ENCODE assay signal across 27 cellular contexts in genomic region chr1:158005249-158005648, GRCh38. TPM values are rescaled to one million over a fixed set of nuclear protein-coding genes. Genes with fewer than 3 reads are reported as not detected.
A peak's percentile ranks its signal among the peaks of the same experiment; 100 is the strongest.
DNase-seq lines count a peak whose midpoint lies in the region; ATAC-seq and TF ChIP-seq lines count a peak whose summit lies in the region.
"Had no signal": no experiment of that assay in that cellular context is flagged by ENCODE, and none has a peak within 500 bp of the region (broad histone marks: within the 10 kb centered on the region; RNA-seq: fewer than 3 reads in every experiment).

No MANE protein-coding gene starts in this region.

- no peak for TF ChIP-seq CTCF in RWPE2 (IDR thresholded peaks at IDR 0.05; ENCODE audit: poor library complexity, severe bottlenecking)
- TF ChIP-seq CTCF in esophagus squamous epithelium (IDR thresholded peaks at IDR 0.05), result no peak
- no peak for TF ChIP-seq CTCF in Caco-2 (IDR thresholded peaks at IDR 0.05; ENCODE audit: insufficient read depth in 1 of 2, low read depth in 1 of 2, low read length in 1 of 2, severe bottlenecking in 1 of 2, unreplicated experiment in 1 of 2)

- no peak overlapping the region for H3K4me3 ChIP-seq in GM23248
- no peak overlapping the region for H3K4me3 ChIP-seq in RWPE2 (ENCODE audit: severe bottlenecking)
- H3K4me3 ChIP-seq in esophagus squamous epithelium, result no peak overlapping the region
- no peak overlapping the region for H3K4me3 ChIP-seq in subcutaneous abdominal adipose tissue (ENCODE audit: low read depth in 1 of 5, low read length in 5 of 5)
- no peak overlapping the region for H3K4me3 ChIP-seq in Caco-2 (ENCODE audit: low read depth, low read length)
- H3K4me3 ChIP-seq: right lobe of liver had no signal

- H3K27ac ChIP-seq in GM23248, result peak overlapping the region; percentile 87; the same call in 1 of the 2 replicates
- H3K27ac ChIP-seq in RWPE2 (ENCODE audit: poor library complexity, severe bottlenecking), result peak overlapping the region; percentile 98
- peak overlapping the region in 3 of 4 donors; percentile 67 to 93 (median 86) for H3K27ac ChIP-seq in esophagus squamous epithelium
- H3K27ac ChIP-seq in subcutaneous abdominal adipose tissue (ENCODE audit: low read depth, low read length), result peak overlapping the region; percentile 0
- H3K27ac ChIP-seq: right lobe of liver had no signal

- no peaks in the 10 kb centered on the region for H3K36me3 ChIP-seq in GM23248 (ENCODE audit: low read depth)
- H3K36me3 ChIP-seq in RWPE2 (ENCODE audit: low read depth), result no peaks in the 10 kb centered on the region; the same call in 1 of the 2 replicates
- H3K36me3 ChIP-seq in esophagus squamous epithelium, result no peaks in the 10 kb centered on the region
- H3K36me3 ChIP-seq in subcutaneous abdominal adipose tissue (ENCODE audit: control insufficient read depth in 5 of 5, insufficient read depth in 5 of 5, low read length in 5 of 5), result peaks cover 0 to under 1% (median 0%) of the 10 kb centered on the region in 5 donors
- H3K36me3 ChIP-seq in Caco-2 (ENCODE audit: control insufficient read depth, insufficient read depth, low read length), result no peaks in the 10 kb centered on the region
- H3K36me3 ChIP-seq: BE2C, right lobe of liver had no signal

- TF ChIP-seq POLR2A in esophagus squamous epithelium (IDR thresholded peaks at IDR 0.05), result no peak

- POLR2A ChIA-PET in Caco-2 (lab: Charles Lee), result no interaction called here

- H3K9ac ChIP-seq in GM23248 (no peak overlapping the region), subcutaneous abdominal adipose tissue (ENCODE audit: low read length in 5 of 5) (no peak overlapping the region)
- H3K9ac ChIP-seq: SK-N-SH had no signal

- intact Hi-C loops in esophagus squamous epithelium (cut with DNase I), result no loop called here
- intact Hi-C loops in Caco-2 (cut with micrococcal nuclease; ENCODE audit: unreplicated experiment), result no loop called here

- 0 out of 2 replicates have a peak, but pooled peaks cover 3% of the 10 kb centered on the region for H4K20me1 ChIP-seq in GM23248 (ENCODE audit: insufficient read depth)

- no peak overlapping the region for H3K4me3 Mint-ChIP-seq in Caco-2 (ENCODE audit: unreplicated experiment)
- H3K4me3 Mint-ChIP-seq: activated naive CD8-positive, alpha-beta T cell treated with anti-CD3 and anti-CD28 coated beads for 36 hours; nephron progenitor cell; stimulated activated naive B cell treated with anti-CD40 and anti-IgM and Interleukin-4, amounts not matched to agents 10 μg/mL and 1 μg/mL and 100 μg/mL, for 72 hours; T-helper 17 cell had no signal

- CTCF ChIA-PET in Caco-2 (lab: Charles Lee), result no interaction called here

- ATAC-seq in RWPE2 (ENCODE audit: low read depth), result no peak
- ATAC-seq: HCT116; right lobe of liver; stimulated activated naive B cell treated with anti-CD40 and anti-IgM and Interleukin-4, amounts not matched to agents 10 μg/mL and 1 μg/mL and 100 μg/mL, for 72 hours; T-helper 17 cell had no signal

- BruUV-seq in Caco-2 (replicated peaks; lab: Mats Ljungman, UMichigan), result no TSS peak

- no peak overlapping the region for H3K4me2 ChIP-seq in GM23248 (ENCODE audit: unreplicated experiment)
- H3K4me2 ChIP-seq: SK-N-SH had no signal

- no peaks in the 10 kb centered on the region for H3K9me3 ChIP-seq in GM23248 (ENCODE audit: low read depth)
- H3K9me3 ChIP-seq in RWPE2 (ENCODE audit: severe bottlenecking), result no peaks in the 10 kb centered on the region
- no peaks in the 10 kb centered on the region for H3K9me3 ChIP-seq in esophagus squamous epithelium
- no peaks in the 10 kb centered on the region for H3K9me3 ChIP-seq in subcutaneous abdominal adipose tissue (ENCODE audit: control insufficient read depth in 5 of 5, low read length in 5 of 5)
- no peaks in the 10 kb centered on the region for H3K9me3 ChIP-seq in Caco-2
- H3K9me3 ChIP-seq: BE2C, right lobe of liver, SK-N-SH had no signal

- H3K9me3 Mint-ChIP-seq in Caco-2 (ENCODE audit: unreplicated experiment), result no peaks in the 10 kb centered on the region
- H3K9me3 Mint-ChIP-seq: activated naive CD8-positive, alpha-beta T cell treated with anti-CD3 and anti-CD28 coated beads for 36 hours; nephron progenitor cell; stimulated activated naive B cell treated with anti-CD40 and anti-IgM and Interleukin-4, amounts not matched to agents 10 μg/mL and 1 μg/mL and 100 μg/mL, for 72 hours had no signal

- WGBS in GM23248 (ENCODE audit: low coverage in 1 of 2, low lambda C conversion rate in 2 of 2, missing lambda C conversion rate in 2 of 2), 2 experiments, result 80 to 100% methylated on average over 2 of the region's 2 CpGs
- 75 to 92% methylated on average over 2 of the region's 2 CpGs for WGBS in esophagus squamous epithelium, 2 donors

- no peak overlapping the region for H3K27ac Mint-ChIP-seq in Caco-2 (ENCODE audit: unreplicated experiment)
- H3K27ac Mint-ChIP-seq: activated naive CD8-positive, alpha-beta T cell treated with anti-CD3 and anti-CD28 coated beads for 36 hours; stimulated activated naive B cell treated with anti-CD40 and anti-IgM and Interleukin-4, amounts not matched to agents 10 μg/mL and 1 μg/mL and 100 μg/mL, for 72 hours; T-helper 17 cell had no signal

- H3K4me1 ChIP-seq in GM23248 (ENCODE audit: insufficient read depth) (peaks cover 87% of the 10 kb centered on the region), RWPE2 (ENCODE audit: insufficient read depth, poor library complexity, severe bottlenecking) (peaks cover 40% of the 10 kb centered on the region), esophagus squamous epithelium (peaks cover 33 to 100% (median 88%) of the 10 kb centered on the region in 3 donors), subcutaneous abdominal adipose tissue (ENCODE audit: control insufficient read depth in 5 of 5, insufficient read depth in 5 of 5, low read length in 5 of 5) (peaks cover 21 to 99% (median 95%) of the 10 kb centered on the region in 5 donors), Caco-2 (peaks cover 76% of the 10 kb centered on the region)
- H3K4me1 ChIP-seq: BE2C, right lobe of liver had no signal

- no peak for DNase-seq in GM23248
- DNase-seq in RWPE2 (ENCODE audit: low spot score), result no peak
- no peak for DNase-seq in esophagus squamous epithelium (lab: John Stamatoyannopoulos, UW)
- no peak for DNase-seq in Caco-2
- DNase-seq in SIG-M5 treated with dmso at 0.1 percent for 504 hours (lab: John Stamatoyannopoulos, UW; ENCODE audit: unreplicated experiment), result no peak
- DNase-seq in DMS53 treated with DMSO at 0.1 percent for 48 hours (lab: John Stamatoyannopoulos, UW; ENCODE audit: unreplicated experiment), result no peak
- DNase-seq: ACHN; activated effector memory CD4-positive, alpha-beta T cell treated with anti-CD3 and anti-CD28 coated beads, Interleukin-2, amount 50 U/mL, for 16 hours; activated naive CD8-positive, alpha-beta T cell treated with anti-CD3 and anti-CD28 coated beads for 36 hours; activated T-cell treated with anti-CD3 and anti-CD28 coated beads for 4 hours; BE2C; cerebellar nuclear complex; DMS79 treated with DMSO at 0.1 percent for 48 hours; KBM-7; MM.1S; NCI-H1417; NCI-H2081 treated with DMSO at 0.1 percent for 48 hours; NCI-H345; NCI-H82; nephron progenitor cell; right lobe of liver; SK-N-SH; stimulated activated CD4-positive, alpha-beta T cell treated with anti-CD3 and anti-CD28 coated beads, Interleukin-4, amount 100 ng/mL, for 24 hours; stimulated activated naive B cell treated with anti-CD40 and anti-IgM and Interleukin-4, amounts not matched to agents 10 μg/mL and 1 μg/mL and 100 μg/mL, for 72 hours; T-helper 17 cell had no signal

- in situ Hi-C loops in GM23248 (cut with MboI), result no loop called here

- H3K27me3 ChIP-seq in GM23248 (replicated peaks; ENCODE audit: insufficient read depth) (no peaks in the 10 kb centered on the region), RWPE2 (ENCODE audit: insufficient read depth, poor library complexity, severe bottlenecking) (no peaks in the 10 kb centered on the region), esophagus squamous epithelium (no peaks in the 10 kb centered on the region), subcutaneous abdominal adipose tissue (ENCODE audit: control insufficient read depth in 5 of 5, insufficient read depth in 4 of 5, low read length in 5 of 5) (no peaks in the 10 kb centered on the region), Caco-2 (replicated peaks; ENCODE audit: control insufficient read depth, insufficient read depth, low read length) (no peaks in the 10 kb centered on the region)
- H3K27me3 ChIP-seq: BE2C, right lobe of liver had no signal

- peaks cover 51% of the 10 kb centered on the region for H3F3A ChIP-seq in GM23248 (ENCODE audit: insufficient read depth)

- H2AFZ ChIP-seq in GM23248, result no peak overlapping the region

- peaks cover 61% of the 10 kb centered on the region for H3K4me1 Mint-ChIP-seq in Caco-2 (ENCODE audit: low read depth, unreplicated experiment)
- H3K4me1 Mint-ChIP-seq: activated naive CD8-positive, alpha-beta T cell treated with anti-CD3 and anti-CD28 coated beads for 36 hours; stimulated activated naive B cell treated with anti-CD40 and anti-IgM and Interleukin-4, amounts not matched to agents 10 μg/mL and 1 μg/mL and 100 μg/mL, for 72 hours had no signal

- peaks cover 98% of the 10 kb centered on the region for H3K79me2 ChIP-seq in GM23248 (ENCODE audit: insufficient read depth)

- no peaks in the 10 kb centered on the region for H3K9me2 ChIP-seq in GM23248 (ENCODE audit: insufficient read depth)
- H3K9me2 ChIP-seq: SK-N-SH had no signal

- H3K36me3 Mint-ChIP-seq in Caco-2 (ENCODE audit: insufficient read depth, unreplicated experiment), result peaks cover 13% of the 10 kb centered on the region
- H3K36me3 Mint-ChIP-seq: activated naive CD8-positive, alpha-beta T cell treated with anti-CD3 and anti-CD28 coated beads for 36 hours; stimulated activated naive B cell treated with anti-CD40 and anti-IgM and Interleukin-4, amounts not matched to agents 10 μg/mL and 1 μg/mL and 100 μg/mL, for 72 hours had no signal

- no peaks in the 10 kb centered on the region for H3K27me3 Mint-ChIP-seq in Caco-2 (ENCODE audit: insufficient read depth, unreplicated experiment)

RNA-seq across cellular contexts. Expression of gene KIRREL1, which starts 11.8 kb away (rescaled TPM):
- 108 and 110 TPM in 2 replicates for total RNA-seq in GM23248 (2014; rRNA removed; shearing (Covaris generic))
- 33.3 and 33.7 TPM in 2 replicates for polyA plus RNA-seq in GM23248 (2016; fragmentation: Nextera tagmentation; extraction: Ambion mirVana)
- total RNA-seq in esophagus squamous epithelium (10 to 100 TPM in 3 of 4 donors, 1 to 10 TPM in 1; 3.6 to 18.9 (median 15.2) TPM), Caco-2 (2022) (41.5 and 45.4 TPM in 2 replicates)
- total RNA-seq: T-helper 17 cell had no signal

Comparison
In these comparisons a context has a peak if more than half of its experiments do, and no peak if none do; other contexts are left out.
1. H3K27ac ChIP-seq: peak in every context shown above with its lines; median percentile 98 in RWPE2; 87 in GM23248; 86 in esophagus squamous epithelium; 0 in subcutaneous abdominal adipose tissue.